ENCODE assay signal across 1 cellular context in the genomic region with DNA sequence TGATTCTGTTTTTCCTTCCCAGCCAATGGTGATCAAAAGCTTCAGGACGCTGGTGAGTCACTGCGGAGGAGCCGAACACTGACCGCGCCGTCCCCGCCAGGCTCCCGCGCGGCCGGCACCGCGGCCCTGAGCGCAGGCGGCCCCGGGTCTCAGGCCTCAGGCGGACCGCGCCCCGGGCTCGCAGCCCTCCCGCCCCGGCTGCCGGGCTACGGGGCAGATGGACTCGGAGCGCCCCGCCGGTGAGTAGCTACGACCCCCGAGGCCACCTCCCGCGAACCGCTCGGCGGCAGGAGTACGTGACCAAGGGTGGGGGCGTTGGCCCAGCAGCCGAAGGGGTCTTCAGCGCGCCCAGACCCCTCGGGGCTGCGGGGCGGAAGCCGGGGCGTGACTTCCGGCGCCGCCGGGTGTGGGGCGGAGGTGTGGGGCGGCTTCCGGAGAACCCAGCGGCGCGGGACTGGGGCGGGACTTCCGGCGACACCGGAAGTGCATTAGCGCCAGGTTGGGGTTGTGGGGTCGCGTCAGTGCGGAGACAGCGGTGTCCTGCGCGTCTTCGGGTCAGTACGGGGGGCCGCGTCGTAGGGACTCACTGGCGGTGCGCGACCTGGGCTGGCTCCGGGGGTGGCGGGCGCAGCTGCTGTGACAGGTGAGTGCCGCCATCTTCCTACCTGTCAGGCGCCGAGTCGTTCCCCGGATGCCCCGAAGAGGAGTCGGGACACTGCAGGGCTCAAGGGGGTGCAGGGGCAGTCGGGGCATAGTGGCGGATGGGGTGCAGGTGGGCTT.
TF ChIP-seq lines count a peak whose summit lies in the region.

A gene with protein sequence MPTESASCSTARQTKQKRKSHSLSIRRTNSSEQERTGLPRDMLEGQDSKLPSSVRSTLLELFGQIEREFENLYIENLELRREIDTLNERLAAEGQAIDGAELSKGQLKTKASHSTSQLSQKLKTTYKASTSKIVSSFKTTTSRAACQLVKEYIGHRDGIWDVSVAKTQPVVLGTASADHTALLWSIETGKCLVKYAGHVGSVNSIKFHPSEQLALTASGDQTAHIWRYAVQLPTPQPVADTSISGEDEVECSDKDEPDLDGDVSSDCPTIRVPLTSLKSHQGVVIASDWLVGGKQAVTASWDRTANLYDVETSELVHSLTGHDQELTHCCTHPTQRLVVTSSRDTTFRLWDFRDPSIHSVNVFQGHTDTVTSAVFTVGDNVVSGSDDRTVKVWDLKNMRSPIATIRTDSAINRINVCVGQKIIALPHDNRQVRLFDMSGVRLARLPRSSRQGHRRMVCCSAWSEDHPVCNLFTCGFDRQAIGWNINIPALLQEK (plus strand): TSS at position 60 of the 780 bp plus-strand sequence. CDS start 15,771 bp downstream, outside the sequence.

TF ChIP-seq in K562, 482 proteins besides CTCF, POLR2A, EP300 and RAD21 (continued from another document and continues in another):
- TF ChIP-seq SREBF1 (IDR thresholded peaks at IDR 0.05; ENCODE audit: borderline replicate concordance, low read depth, low read length) (0 out of 2 replicates have a peak, but pooled peaks have one; percentile 27), ZNF175 (CRISPR knock-in tag; IDR thresholded peaks at IDR 0.05; ENCODE audit: low read depth) (0 out of 2 replicates have a peak, but pooled peaks have one; percentile 49), ATF7 (IDR thresholded peaks at IDR 0.05) (peak; percentile 74; the same call in 1 of the 2 replicates), SRF (CRISPR knock-in tag; IDR thresholded peaks at IDR 0.05) (0 out of 4 replicates have a peak, but pooled peaks of 1 of the 2 experiments have one; percentile 33), ZBTB17 (CRISPR knock-in tag; IDR thresholded peaks at IDR 0.05) (peak; percentile 17; the same call in 1 of the 2 replicates), MAZ (CRISPR knock-in tag; conservative IDR thresholded peaks at IDR 0.05 in 1 of 2, IDR thresholded peaks at IDR 0.05 in 1 of 2) (peak; percentile 84 to 93), IRF2 (CRISPR knock-in tag; IDR thresholded peaks at IDR 0.05) (peak; percentile 7; the same call in 1 of the 2 replicates), CTBP1 (IDR thresholded peaks at IDR 0.05; ENCODE audit: borderline replicate concordance) (peak; percentile 66; the same call in 1 of the 2 replicates), SIN3B (IDR thresholded peaks at IDR 0.05; ENCODE audit: low read depth) (peak; percentile 71), GABPB1 (CRISPR knock-in tag; IDR thresholded peaks at IDR 0.05) (peak; percentile 96), ELF2 (CRISPR knock-in tag; IDR thresholded peaks at IDR 0.05) (peak; percentile 88), MBD2 (IDR thresholded peaks at IDR 0.05; ENCODE audit: borderline replicate concordance, low read depth) (peak; percentile 81), SP1 (CRISPR knock-in tag; IDR thresholded peaks at IDR 0.05) (peak; percentile 56; the same call in 1 of the 2 replicates), U2AF1 (optimal IDR thresholded peaks at IDR 0.05; ENCODE audit: low read depth, low read length) (peak; percentile 86), TCF7 (IDR thresholded peaks at IDR 0.05; ENCODE audit: borderline replicate concordance) (0 out of 2 replicates have a peak, but pooled peaks have one; percentile 40), SRSF1 (IDR thresholded peaks at IDR 0.05; ENCODE audit: low read depth, low read length) (no peak), OTX1 (CRISPR knock-in tag; IDR thresholded peaks at IDR 0.05) (0 out of 2 replicates have a peak, but pooled peaks have one; percentile 44), NCOR1 (IDR thresholded peaks at IDR 0.05) (peak; percentile 70), HDAC1 (IDR thresholded peaks at IDR 0.05) (peak in 1 of 2 experiments; percentile 79; a peak in 2 of 4 replicates), HMGN3 (IDR thresholded peaks at IDR 0.05; ENCODE audit: borderline replicate concordance, extremely low read depth, insufficient read length, low read depth, low read length) (peak; percentile 64), HDAC2 (IDR thresholded peaks at IDR 0.05) (peak; percentile 18; the same call in 1 of the 2 replicates), ZNF431 (CRISPR knock-in tag; IDR thresholded peaks at IDR 0.05) (peak; percentile 39; the same call in 1 of the 2 replicates), CBX1 (IDR thresholded peaks at IDR 0.05; ENCODE audit: low read depth) (peak; percentile 67; the same call in 1 of the 2 replicates), ZNF224 (CRISPR knock-in tag; IDR thresholded peaks at IDR 0.05) (no peak), ELF4 (CRISPR knock-in tag; IDR thresholded peaks at IDR 0.05) (0 out of 2 replicates have a peak, but pooled peaks have one; percentile 8), HCFC1 (IDR thresholded peaks at IDR 0.05; ENCODE audit: low read depth, low read length) (peak; percentile 78), ZNF316 (IDR thresholded peaks at IDR 0.05) (0 out of 2 replicates have a peak, but pooled peaks have one; percentile 1), NR2C1 (IDR thresholded peaks at IDR 0.05) (peak; percentile 96), NR2C1 (tag; IDR thresholded peaks at IDR 0.05) (peak; percentile 97), HDAC8 (tag; IDR thresholded peaks at IDR 0.05) (0 out of 2 replicates have a peak, but pooled peaks have one; percentile 47), MED1 (CRISPR knock-in tag; IDR thresholded peaks at IDR 0.05; ENCODE audit: borderline replicate concordance) (peak; percentile 55; the same call in 1 of the 2 replicates)
- TF ChIP-seq, protein P1, sequence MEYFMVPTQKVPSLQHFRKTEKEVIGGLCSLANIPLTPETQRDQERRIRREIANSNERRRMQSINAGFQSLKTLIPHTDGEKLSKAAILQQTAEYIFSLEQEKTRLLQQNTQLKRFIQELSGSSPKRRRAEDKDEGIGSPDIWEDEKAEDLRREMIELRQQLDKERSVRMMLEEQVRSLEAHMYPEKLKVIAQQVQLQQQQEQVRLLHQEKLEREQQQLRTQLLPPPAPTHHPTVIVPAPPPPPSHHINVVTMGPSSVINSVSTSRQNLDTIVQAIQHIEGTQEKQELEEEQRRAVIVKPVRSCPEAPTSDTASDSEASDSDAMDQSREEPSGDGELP (CRISPR knock-in tag; IDR thresholded peaks at IDR 0.05; ENCODE audit: borderline replicate concordance) = peak; percentile 96
- TF ChIP-seq, protein P2, sequence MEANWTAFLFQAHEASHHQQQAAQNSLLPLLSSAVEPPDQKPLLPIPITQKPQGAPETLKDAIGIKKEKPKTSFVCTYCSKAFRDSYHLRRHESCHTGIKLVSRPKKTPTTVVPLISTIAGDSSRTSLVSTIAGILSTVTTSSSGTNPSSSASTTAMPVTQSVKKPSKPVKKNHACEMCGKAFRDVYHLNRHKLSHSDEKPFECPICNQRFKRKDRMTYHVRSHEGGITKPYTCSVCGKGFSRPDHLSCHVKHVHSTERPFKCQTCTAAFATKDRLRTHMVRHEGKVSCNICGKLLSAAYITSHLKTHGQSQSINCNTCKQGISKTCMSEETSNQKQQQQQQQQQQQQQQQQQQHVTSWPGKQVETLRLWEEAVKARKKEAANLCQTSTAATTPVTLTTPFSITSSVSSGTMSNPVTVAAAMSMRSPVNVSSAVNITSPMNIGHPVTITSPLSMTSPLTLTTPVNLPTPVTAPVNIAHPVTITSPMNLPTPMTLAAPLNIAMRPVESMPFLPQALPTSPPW (CRISPR knock-in tag; IDR thresholded peaks at IDR 0.05) = peak; percentile 88
- TF ChIP-seq, protein P3, sequence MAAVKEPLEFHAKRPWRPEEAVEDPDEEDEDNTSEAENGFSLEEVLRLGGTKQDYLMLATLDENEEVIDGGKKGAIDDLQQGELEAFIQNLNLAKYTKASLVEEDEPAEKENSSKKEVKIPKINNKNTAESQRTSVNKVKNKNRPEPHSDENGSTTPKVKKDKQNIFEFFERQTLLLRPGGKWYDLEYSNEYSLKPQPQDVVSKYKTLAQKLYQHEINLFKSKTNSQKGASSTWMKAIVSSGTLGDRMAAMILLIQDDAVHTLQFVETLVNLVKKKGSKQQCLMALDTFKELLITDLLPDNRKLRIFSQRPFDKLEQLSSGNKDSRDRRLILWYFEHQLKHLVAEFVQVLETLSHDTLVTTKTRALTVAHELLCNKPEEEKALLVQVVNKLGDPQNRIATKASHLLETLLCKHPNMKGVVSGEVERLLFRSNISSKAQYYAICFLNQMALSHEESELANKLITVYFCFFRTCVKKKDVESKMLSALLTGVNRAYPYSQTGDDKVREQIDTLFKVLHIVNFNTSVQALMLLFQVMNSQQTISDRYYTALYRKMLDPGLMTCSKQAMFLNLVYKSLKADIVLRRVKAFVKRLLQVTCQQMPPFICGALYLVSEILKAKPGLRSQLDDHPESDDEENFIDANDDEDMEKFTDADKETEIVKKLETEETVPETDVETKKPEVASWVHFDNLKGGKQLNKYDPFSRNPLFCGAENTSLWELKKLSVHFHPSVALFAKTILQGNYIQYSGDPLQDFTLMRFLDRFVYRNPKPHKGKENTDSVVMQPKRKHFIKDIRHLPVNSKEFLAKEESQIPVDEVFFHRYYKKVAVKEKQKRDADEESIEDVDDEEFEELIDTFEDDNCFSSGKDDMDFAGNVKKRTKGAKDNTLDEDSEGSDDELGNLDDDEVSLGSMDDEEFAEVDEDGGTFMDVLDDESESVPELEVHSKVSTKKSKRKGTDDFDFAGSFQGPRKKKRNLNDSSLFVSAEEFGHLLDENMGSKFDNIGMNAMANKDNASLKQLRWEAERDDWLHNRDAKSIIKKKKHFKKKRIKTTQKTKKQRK (IDR thresholded peaks at IDR 0.05; ENCODE audit: borderline replicate concordance, low read depth, low read length) = peak; percentile 43; the same call in 1 of the 2 replicates
- TF ChIP-seq, protein P4, sequence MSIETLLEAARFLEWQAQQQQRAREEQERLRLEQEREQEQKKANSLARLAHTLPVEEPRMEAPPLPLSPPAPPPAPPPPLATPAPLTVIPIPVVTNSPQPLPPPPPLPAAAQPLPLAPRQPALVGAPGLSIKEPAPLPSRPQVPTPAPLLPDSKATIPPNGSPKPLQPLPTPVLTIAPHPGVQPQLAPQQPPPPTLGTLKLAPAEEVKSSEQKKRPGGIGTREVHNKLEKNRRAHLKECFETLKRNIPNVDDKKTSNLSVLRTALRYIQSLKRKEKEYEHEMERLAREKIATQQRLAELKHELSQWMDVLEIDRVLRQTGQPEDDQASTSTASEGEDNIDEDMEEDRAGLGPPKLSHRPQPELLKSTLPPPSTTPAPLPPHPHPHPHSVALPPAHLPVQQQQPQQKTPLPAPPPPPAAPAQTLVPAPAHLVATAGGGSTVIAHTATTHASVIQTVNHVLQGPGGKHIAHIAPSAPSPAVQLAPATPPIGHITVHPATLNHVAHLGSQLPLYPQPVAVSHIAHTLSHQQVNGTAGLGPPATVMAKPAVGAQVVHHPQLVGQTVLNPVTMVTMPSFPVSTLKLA (conservative IDR thresholded peaks at IDR 0.05) = peak; percentile 60 to 81
- TF ChIP-seq, protein P5, sequence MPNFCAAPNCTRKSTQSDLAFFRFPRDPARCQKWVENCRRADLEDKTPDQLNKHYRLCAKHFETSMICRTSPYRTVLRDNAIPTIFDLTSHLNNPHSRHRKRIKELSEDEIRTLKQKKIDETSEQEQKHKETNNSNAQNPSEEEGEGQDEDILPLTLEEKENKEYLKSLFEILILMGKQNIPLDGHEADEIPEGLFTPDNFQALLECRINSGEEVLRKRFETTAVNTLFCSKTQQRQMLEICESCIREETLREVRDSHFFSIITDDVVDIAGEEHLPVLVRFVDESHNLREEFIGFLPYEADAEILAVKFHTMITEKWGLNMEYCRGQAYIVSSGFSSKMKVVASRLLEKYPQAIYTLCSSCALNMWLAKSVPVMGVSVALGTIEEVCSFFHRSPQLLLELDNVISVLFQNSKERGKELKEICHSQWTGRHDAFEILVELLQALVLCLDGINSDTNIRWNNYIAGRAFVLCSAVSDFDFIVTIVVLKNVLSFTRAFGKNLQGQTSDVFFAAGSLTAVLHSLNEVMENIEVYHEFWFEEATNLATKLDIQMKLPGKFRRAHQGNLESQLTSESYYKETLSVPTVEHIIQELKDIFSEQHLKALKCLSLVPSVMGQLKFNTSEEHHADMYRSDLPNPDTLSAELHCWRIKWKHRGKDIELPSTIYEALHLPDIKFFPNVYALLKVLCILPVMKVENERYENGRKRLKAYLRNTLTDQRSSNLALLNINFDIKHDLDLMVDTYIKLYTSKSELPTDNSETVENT (CRISPR knock-in tag; IDR thresholded peaks at IDR 0.05) = peak; percentile 37; the same call in 1 of the 2 replicates
- TF ChIP-seq, protein P6, sequence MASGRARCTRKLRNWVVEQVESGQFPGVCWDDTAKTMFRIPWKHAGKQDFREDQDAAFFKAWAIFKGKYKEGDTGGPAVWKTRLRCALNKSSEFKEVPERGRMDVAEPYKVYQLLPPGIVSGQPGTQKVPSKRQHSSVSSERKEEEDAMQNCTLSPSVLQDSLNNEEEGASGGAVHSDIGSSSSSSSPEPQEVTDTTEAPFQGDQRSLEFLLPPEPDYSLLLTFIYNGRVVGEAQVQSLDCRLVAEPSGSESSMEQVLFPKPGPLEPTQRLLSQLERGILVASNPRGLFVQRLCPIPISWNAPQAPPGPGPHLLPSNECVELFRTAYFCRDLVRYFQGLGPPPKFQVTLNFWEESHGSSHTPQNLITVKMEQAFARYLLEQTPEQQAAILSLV (tag; IDR thresholded peaks at IDR 0.05) = no peak
- TF ChIP-seq, protein P7, sequence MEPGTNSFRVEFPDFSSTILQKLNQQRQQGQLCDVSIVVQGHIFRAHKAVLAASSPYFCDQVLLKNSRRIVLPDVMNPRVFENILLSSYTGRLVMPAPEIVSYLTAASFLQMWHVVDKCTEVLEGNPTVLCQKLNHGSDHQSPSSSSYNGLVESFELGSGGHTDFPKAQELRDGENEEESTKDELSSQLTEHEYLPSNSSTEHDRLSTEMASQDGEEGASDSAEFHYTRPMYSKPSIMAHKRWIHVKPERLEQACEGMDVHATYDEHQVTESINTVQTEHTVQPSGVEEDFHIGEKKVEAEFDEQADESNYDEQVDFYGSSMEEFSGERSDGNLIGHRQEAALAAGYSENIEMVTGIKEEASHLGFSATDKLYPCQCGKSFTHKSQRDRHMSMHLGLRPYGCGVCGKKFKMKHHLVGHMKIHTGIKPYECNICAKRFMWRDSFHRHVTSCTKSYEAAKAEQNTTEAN (CRISPR knock-in tag; IDR thresholded peaks at IDR 0.05) = 0 out of 2 replicates have a peak, but pooled peaks have one; percentile 80
- TF ChIP-seq, protein P8, sequence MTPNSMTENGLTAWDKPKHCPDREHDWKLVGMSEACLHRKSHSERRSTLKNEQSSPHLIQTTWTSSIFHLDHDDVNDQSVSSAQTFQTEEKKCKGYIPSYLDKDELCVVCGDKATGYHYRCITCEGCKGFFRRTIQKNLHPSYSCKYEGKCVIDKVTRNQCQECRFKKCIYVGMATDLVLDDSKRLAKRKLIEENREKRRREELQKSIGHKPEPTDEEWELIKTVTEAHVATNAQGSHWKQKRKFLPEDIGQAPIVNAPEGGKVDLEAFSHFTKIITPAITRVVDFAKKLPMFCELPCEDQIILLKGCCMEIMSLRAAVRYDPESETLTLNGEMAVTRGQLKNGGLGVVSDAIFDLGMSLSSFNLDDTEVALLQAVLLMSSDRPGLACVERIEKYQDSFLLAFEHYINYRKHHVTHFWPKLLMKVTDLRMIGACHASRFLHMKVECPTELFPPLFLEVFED (CRISPR knock-in tag; conservative IDR thresholded peaks at IDR 0.05) = 0 out of 2 replicates have a peak, but pooled peaks have one; percentile 24
